In genomic region chr6:43278524-43279078, GRCh38 we compare ENCODE assay signal across 12 cellular contexts. TPM values are rescaled to one million over a fixed set of nuclear protein-coding genes. Genes with fewer than 3 reads are reported as not detected.
DNase-seq lines count a peak whose midpoint lies in the region; ATAC-seq and TF ChIP-seq lines count a peak whose summit lies in the region.
"Had no signal": no experiment of that assay in that cellular context is flagged by ENCODE, and none has a peak within 500 bp of the region (broad histone marks: within the 10 kb centered on the region; RNA-seq: fewer than 3 reads in every experiment).

No MANE protein-coding gene starts in this region.

- H3K4me2 ChIP-seq in GM23338 = peak overlapping the region; percentile 60

- H3F3A ChIP-seq in GM23338 (replicated peaks; ENCODE audit: low read depth) = peaks cover 2% of the 10 kb centered on the region; the same call in 1 of the 2 replicates

- DNase-seq in GM23338 (ENCODE audit: low spot score) = no peak
- DNase-seq in SJSA1 (ENCODE audit: low read depth in 1 of 2, low spot score in 2 of 2) = peak in 1 of 2 experiments; percentile 48
- DNase-seq in hepatic stellate cell (ENCODE audit: low spot score) = peak; percentile 51
- DNase-seq in retinal pigment epithelial cell (ENCODE audit: low read depth) = peak; percentile 17
- no peak for DNase-seq in suprapubic skin (ENCODE audit: low spot score in 2 of 2)
- DNase-seq in aorta = no peak
- DNase-seq: left lung, retina, tibial artery had no signal

- H3K36me3 Mint-ChIP-seq in GM23338 (ENCODE audit: low read depth) = no peaks in the 10 kb centered on the region
- H3K36me3 Mint-ChIP-seq: IgD-negative memory B cell had no signal

- no peaks in the 10 kb centered on the region for H4K20me1 ChIP-seq in GM23338 (replicated peaks; ENCODE audit: insufficient read depth)

- peaks cover 36% of the 10 kb centered on the region for H3K4me1 Mint-ChIP-seq in GM23338

- H3K9me3 ChIP-seq in SJSA1 (replicated peaks) (no peaks in the 10 kb centered on the region), suprapubic skin (no peaks in the 10 kb centered on the region), aorta (ENCODE audit: control insufficient read depth, low read length) (no peaks in the 10 kb centered on the region)
- H3K9me3 ChIP-seq: left lung, tibial artery had no signal

- no peak for TF ChIP-seq POLR2A in suprapubic skin (IDR thresholded peaks at IDR 0.05)

- H3K27ac ChIP-seq in GM23338 (ENCODE audit: low read depth) (no peak overlapping the region), SJSA1 (peak overlapping the region; percentile 55), suprapubic skin (no peak overlapping the region), aorta (ENCODE audit: low read depth in 1 of 2, low read length in 2 of 2) (no peak overlapping the region)
- H3K27ac ChIP-seq: left lung, tibial artery had no signal

- H3K36me3 ChIP-seq in GM23338 (ENCODE audit: insufficient read depth) = no peaks in the 10 kb centered on the region
- H3K36me3 ChIP-seq in SJSA1 = no peaks in the 10 kb centered on the region
- no peaks in the 10 kb centered on the region for H3K36me3 ChIP-seq in suprapubic skin
- H3K36me3 ChIP-seq in aorta (ENCODE audit: control insufficient read depth in 1 of 2, insufficient read depth in 2 of 2, low read length in 1 of 2) = no peaks in the 10 kb centered on the region
- H3K36me3 ChIP-seq: left lung, tibial artery had no signal

- TF ChIP-seq CTCF in GM23338 (conservative IDR thresholded peaks at IDR 0.05; ENCODE audit: low read depth in 2 of 2) = no peak
- TF ChIP-seq CTCF in retinal pigment epithelial cell (conservative IDR thresholded peaks at IDR 0.05; ENCODE audit: low read depth, low read length) = no peak
- TF ChIP-seq CTCF in suprapubic skin (IDR thresholded peaks at IDR 0.05) = no peak

- intact Hi-C loops in aorta (cut with DNase I) = no loop called here

- no peaks in the 10 kb centered on the region for H3K9me2 ChIP-seq in GM23338 (ENCODE audit: insufficient read depth)

- ATAC-seq in GM23338 (peak; percentile 6; the same call in 1 of the 3 replicates), aorta (ENCODE audit: low FRiP score) (no peak), HG03571 (IDR thresholded peaks at IDR 0.05; ENCODE audit: unreplicated experiment) (no peak)
- ATAC-seq: left lung had no signal

- no peak overlapping the region for H3K27ac Mint-ChIP-seq in GM23338
- H3K27ac Mint-ChIP-seq: IgD-negative memory B cell had no signal

- H3K4me3 ChIP-seq in GM23338 (no peak overlapping the region), SJSA1 (no peak overlapping the region), retinal pigment epithelial cell (ENCODE audit: low read length) (no peak overlapping the region), suprapubic skin (no peak overlapping the region), aorta (ENCODE audit: low read length in 2 of 2) (no peak overlapping the region)
- H3K4me3 ChIP-seq: left lung, tibial artery had no signal

- peaks cover 40% of the 10 kb centered on the region for H3K27me3 Mint-ChIP-seq in GM23338 (ENCODE audit: insufficient read depth, low read depth, poor library complexity)

- no peaks in the 10 kb centered on the region for H3K9me3 Mint-ChIP-seq in GM23338

- TF ChIP-seq EP300 in suprapubic skin (IDR thresholded peaks at IDR 0.05) = no peak

- 72% methylated on average over 4 of the region's 4 CpGs for WGBS in suprapubic skin
- 52 to 65% methylated on average over 4 of the region's 4 CpGs for WGBS in aorta, 2 donors

- H3K27me3 ChIP-seq in GM23338 (ENCODE audit: insufficient read depth) (peaks cover 40% of the 10 kb centered on the region), SJSA1 (replicated peaks) (peaks cover 30% of the 10 kb centered on the region), suprapubic skin (peaks cover 40% of the 10 kb centered on the region), aorta (ENCODE audit: control insufficient read depth in 1 of 2, insufficient read depth in 2 of 2, low read length in 1 of 2) (no peaks in the 10 kb centered on the region)

- no peak overlapping the region for H2AFZ ChIP-seq in GM23338

- H3K4me1 ChIP-seq in GM23338 (ENCODE audit: insufficient read depth) (peaks cover 25% of the 10 kb centered on the region), SJSA1 (replicated peaks) (peaks cover 16% of the 10 kb centered on the region), suprapubic skin (peaks cover 18% of the 10 kb centered on the region), aorta (ENCODE audit: control insufficient read depth in 1 of 2, insufficient read depth in 2 of 2, low read length in 2 of 2) (no peaks in the 10 kb centered on the region)

- H3K4me3 Mint-ChIP-seq in GM23338 = no peak overlapping the region; the same call in 2 of the 3 replicates

- H3K79me2 ChIP-seq in GM23338 (replicated peaks; ENCODE audit: insufficient read depth) = no peaks in the 10 kb centered on the region

TF ChIP-seq in GM23338, 12 proteins besides CTCF, POLR2A, EP300 and RAD21 (continues in another document):
- no peak for TF ChIP-seq POLR2AphosphoS5 (IDR thresholded peaks at IDR 0.05; ENCODE audit: low read depth)
- TF ChIP-seq ZNF114 (CRISPR knock-in tag; IDR thresholded peaks at IDR 0.05) = no peak

RNA-seq across cellular contexts. Expression of gene SLC22A7, which starts 19.5 kb away (rescaled TPM):
- total RNA-seq in GM23338 (2014; rRNA removed; shearing (Covaris generic)) = not detected in 2 replicates
- polyA plus RNA-seq in GM23338 (2016; fragmentation: Nextera tagmentation; extraction: Ambion mirVana) (0.14 and 0.31 TPM in 2 replicates), aorta (not detected)
- not detected in 2 replicates for total RNA-seq in SJSA1 (2014; rRNA removed; shearing (Covaris generic))
- total RNA-seq in suprapubic skin (not detected), aorta (not detected)
- total RNA-seq: fibroblast of villous mesenchyme, left lung had no signal
- polyA plus RNA-seq: IgD-negative memory B cell had no signal

RNA-seq across cellular contexts. Expression of gene CRIP3, which starts 30.0 kb away (rescaled TPM):
- total RNA-seq in GM23338 (2014; rRNA removed; shearing (Covaris generic)) = 18.8 and 22.0 TPM in 2 replicates
- polyA plus RNA-seq in GM23338 (2016; fragmentation: Nextera tagmentation; extraction: Ambion mirVana) = 36.0 and 39.9 TPM in 2 replicates
- total RNA-seq in SJSA1 (2014; rRNA removed; shearing (Covaris generic)) = not detected in 2 replicates
- 1 to 10 TPM in 3 of 4 donors, not detected in 1; 2.2 to 3.4 (median 2.6) TPM for total RNA-seq in suprapubic skin
- 1 to 10 TPM in 1 of 2 donors, under 1 TPM in 1; 0.65 to 2.2 TPM for total RNA-seq in aorta
- 1 to 10 TPM in 1 of 2 donors, not detected in 1; 1.8 TPM for polyA plus RNA-seq in aorta
- total RNA-seq: fibroblast of villous mesenchyme had no signal

RNA-seq across cellular contexts. Expression of gene TTBK1, which starts 35.3 kb away (rescaled TPM):
- 1.1 and 1.2 TPM in 2 replicates for total RNA-seq in GM23338 (2014; rRNA removed; shearing (Covaris generic))
- polyA plus RNA-seq in GM23338 (2016; fragmentation: Nextera tagmentation; extraction: Ambion mirVana) = 0.14 and 0.29 TPM in 2 replicates
- not detected in 2 replicates for total RNA-seq in SJSA1 (2014; rRNA removed; shearing (Covaris generic))
- not detected for total RNA-seq in suprapubic skin
- under 1 TPM in 1 of 2 donors, not detected in 1; 0.12 TPM for total RNA-seq in aorta
- polyA plus RNA-seq in aorta = not detected
- total RNA-seq: fibroblast of villous mesenchyme had no signal

RNA-seq across cellular contexts. Expression of gene DNPH1, which starts 49.3 kb away (rescaled TPM):
- total RNA-seq in GM23338 (2014; rRNA removed; shearing (Covaris generic)) = 18.0 and 29.2 TPM in 2 replicates
- 43.4 and 50.0 TPM in 2 replicates for polyA plus RNA-seq in GM23338 (2016; fragmentation: Nextera tagmentation; extraction: Ambion mirVana)
- total RNA-seq in SJSA1 (2014; rRNA removed; shearing (Covaris generic)) = 35.7 and 71.5 TPM in 2 replicates
- total RNA-seq in suprapubic skin = 10 to 100 TPM; 21.9 to 88.4 (median 74.4) TPM
- 10 to 100 TPM; 10.2 to 18.1 TPM for total RNA-seq in aorta
- 10 to 100 TPM; 36.8 to 87.4 TPM for polyA plus RNA-seq in aorta

Comparison
In these comparisons a context has a peak if more than half of its experiments do, and no peak if none do; other contexts are left out.
1. DNase-seq: peak in hepatic stellate cell (single experiment) and retinal pigment epithelial cell (single experiment); none in GM23338 (single experiment), suprapubic skin (0 of 2) and aorta (0 of 2).